In the genomic region with DNA sequence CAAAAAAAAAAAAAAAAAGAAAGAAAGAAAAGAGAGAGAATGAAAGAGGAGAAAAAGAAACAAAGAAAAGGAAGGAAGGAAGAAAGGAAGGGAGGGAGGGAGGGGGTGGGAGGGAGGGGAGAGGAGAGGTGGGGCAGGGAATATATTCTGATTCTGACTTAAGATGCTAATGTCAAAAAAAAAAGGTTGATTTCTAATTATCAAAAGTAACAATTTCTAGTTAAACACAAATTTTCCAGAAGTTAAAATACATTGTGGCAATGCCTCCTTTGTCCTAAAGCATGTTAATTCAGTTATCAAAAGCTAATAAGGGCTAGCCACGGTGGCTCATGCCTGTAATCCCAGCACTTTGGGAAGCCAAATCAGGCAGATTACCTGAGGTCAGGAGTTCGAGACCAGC, we compare ENCODE assay signal across 32 cellular contexts.
"Had no signal": no experiment of that assay in that cellular context is flagged by ENCODE, and none has a peak within 500 bp of the region (broad histone marks: within the 10 kb centered on the region; RNA-seq: fewer than 3 reads in every experiment).

No MANE protein-coding gene starts in this region.

- FAIRE-seq: astrocyte, kidney had no signal

- H3K4me3 Mint-ChIP-seq: activated CD4-positive, alpha-beta T cell treated with anti-CD3 and anti-CD28 coated beads for 36 hours; activated naive CD4-positive, alpha-beta T cell treated with anti-CD3 and anti-CD28 coated beads, Interleukin-2, amount 50 U/mL, for 24 hours; naive B cell; neural crest cell; stimulated activated memory B cell treated with anti-CD40 and anti-IgM and Interleukin-4, amounts not matched to agents 10 μg/mL and 1 μg/mL and 100 μg/mL, for 72 hours; type B pancreatic cell had no signal

- H3K27me3 Mint-ChIP-seq: activated CD4-positive, alpha-beta T cell treated with anti-CD3 and anti-CD28 coated beads for 36 hours; activated naive CD4-positive, alpha-beta T cell treated with anti-CD3 and anti-CD28 coated beads, Interleukin-2, amount 50 U/mL, for 24 hours; naive B cell; stimulated activated memory B cell treated with anti-CD40 and anti-IgM and Interleukin-4, amounts not matched to agents 10 μg/mL and 1 μg/mL and 100 μg/mL, for 72 hours; stimulated activated naive CD8-positive, alpha-beta T cell treated with anti-CD3 and anti-CD28 coated beads, Interleukin-15, amount 100 ng/mL, for 72 hours; type B pancreatic cell had no signal

- DNase-seq: activated CD4-positive, alpha-beta T cell treated with anti-CD3 and anti-CD28 coated beads for 36 hours; activated CD4-positive, alpha-beta T cell treated with anti-CD3 and anti-CD28 coated beads, Interleukin-2, amount 50 U/mL, for 48 hours; activated CD4-positive, CD25-positive, alpha-beta regulatory T cell; amniotic stem cell; brain microvascular endothelial cell; caudate nucleus; cortex of kidney; foreskin fibroblast; heart left ventricle; hypothalamus; immature natural killer cell; kidney; left colon; mammary epithelial cell; naive B cell; nucleus accumbens; psoas muscle; stimulated activated CD4-positive, alpha-beta T cell treated with anti-CD3 and anti-CD28 coated beads, Interleukin-1b, Interleukin-23, amount 100 ng/mL, for 48 hours; stimulated activated CD4-positive, alpha-beta T cell treated with anti-CD3 and anti-CD28 coated beads, Interleukin-4, amount 100 ng/mL, for 4 hours; stimulated activated CD8-positive, alpha-beta memory T cell treated with anti-CD3 and anti-CD28 coated beads, Interleukin-4, amount 100 ng/mL, for 48 hours; stimulated activated naive CD8-positive, alpha-beta T cell treated with anti-CD3 and anti-CD28 coated beads, Interleukin-15, amount 100 ng/mL, for 72 hours; substantia nigra had no signal

- H3K9me3 Mint-ChIP-seq: activated naive CD4-positive, alpha-beta T cell treated with anti-CD3 and anti-CD28 coated beads, Interleukin-2, amount 50 U/mL, for 24 hours; immature natural killer cell; naive B cell; neural crest cell; stimulated activated memory B cell treated with anti-CD40 and anti-IgM and Interleukin-4, amounts not matched to agents 10 μg/mL and 1 μg/mL and 100 μg/mL, for 72 hours; stimulated activated naive CD8-positive, alpha-beta T cell treated with anti-CD3 and anti-CD28 coated beads, Interleukin-15, amount 100 ng/mL, for 72 hours; type B pancreatic cell had no signal

- H3K27ac ChIP-seq: brain microvascular endothelial cell, heart left ventricle, parathyroid adenoma, psoas muscle, SK-N-MC, vagina had no signal

- H3K9ac ChIP-seq: parathyroid adenoma had no signal

- H3K9me3 ChIP-seq: heart left ventricle, psoas muscle, vagina had no signal

- H3K4me2 ChIP-seq: smooth muscle cell had no signal

- ATAC-seq: activated CD4-positive, alpha-beta T cell treated with anti-CD3 and anti-CD28 coated beads for 36 hours; esophagus mucosa; heart left ventricle; left colon; psoas muscle; stimulated activated memory B cell treated with anti-CD40 and anti-IgM and Interleukin-4, amounts not matched to agents 10 μg/mL and 1 μg/mL and 100 μg/mL, for 72 hours; stimulated activated naive CD8-positive, alpha-beta T cell treated with anti-CD3 and anti-CD28 coated beads, Interleukin-15, amount 100 ng/mL, for 72 hours had no signal

- H3K4me1 ChIP-seq: parathyroid adenoma, vagina had no signal

- H3K27me3 ChIP-seq: brain microvascular endothelial cell, heart left ventricle, vagina had no signal

- H3K79me2 ChIP-seq: parathyroid adenoma had no signal

- H2AFZ ChIP-seq: parathyroid adenoma had no signal

- H3K27ac Mint-ChIP-seq: activated CD4-positive, alpha-beta T cell treated with anti-CD3 and anti-CD28 coated beads for 36 hours; naive B cell; stimulated activated memory B cell treated with anti-CD40 and anti-IgM and Interleukin-4, amounts not matched to agents 10 μg/mL and 1 μg/mL and 100 μg/mL, for 72 hours; type B pancreatic cell had no signal

- H3K4me3 ChIP-seq: heart left ventricle, psoas muscle, SK-N-MC, smooth muscle cell, vagina had no signal
